Comparison of ENCODE assay signal across 8 cellular contexts in the genomic region with DNA sequence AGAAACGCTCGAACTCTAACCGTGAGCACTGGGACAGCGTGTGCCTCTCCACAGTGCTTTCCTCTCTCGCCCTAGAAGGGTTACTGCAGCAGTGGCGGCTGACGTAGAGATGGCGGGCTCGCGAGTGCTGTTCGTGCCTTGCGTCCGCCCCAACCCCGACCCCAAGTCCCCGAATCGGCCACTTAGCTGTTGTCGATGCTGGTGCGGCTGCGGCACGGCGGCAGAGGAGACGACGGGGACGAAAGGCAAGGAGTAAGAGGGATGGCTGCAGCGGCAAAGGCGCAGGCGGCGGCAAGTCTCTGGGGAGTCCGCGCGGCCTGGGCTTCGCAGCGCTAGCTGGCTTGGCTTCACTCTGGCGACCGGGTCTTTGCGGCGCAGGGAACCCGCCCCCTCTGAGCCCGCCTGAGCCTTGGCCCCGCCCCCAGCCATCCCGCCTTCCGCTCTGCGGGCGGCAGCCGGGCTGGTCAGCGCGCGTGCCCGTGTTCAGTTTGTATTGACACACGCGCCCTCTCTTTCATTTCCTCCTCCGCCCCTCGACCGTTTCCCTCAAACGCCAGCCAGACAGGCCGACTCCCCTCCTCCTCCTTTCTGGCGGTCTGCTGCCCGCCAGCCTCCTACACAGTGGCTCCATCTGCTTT.
DNase-seq lines count a peak whose midpoint lies in the region; ATAC-seq and TF ChIP-seq lines count a peak whose summit lies in the region.

Gene SPIN4, minus strand, starts transcription at position 354 of the 638 bp plus-strand sequence. CDS start 513 bp downstream, outside the sequence.

- peak; percentile 93 for ATAC-seq in HG03175 (IDR thresholded peaks at IDR 0.05; ENCODE audit: unreplicated experiment)

- peak within 1 kb of the TSS; percentile 72 for H3K4me3 ChIP-seq in choroid plexus epithelial cell (ENCODE audit: low read depth, low read length)

- no peak for TF ChIP-seq CTCF in AG09319 (IDR thresholded peaks at IDR 0.05; ENCODE audit: low read depth, low read length)
- no peak for TF ChIP-seq CTCF in choroid plexus epithelial cell (conservative IDR thresholded peaks at IDR 0.05; ENCODE audit: low read depth, low read length)

- TF ChIP-seq POLR2A in GM18951 (IDR thresholded peaks at IDR 0.05; ENCODE audit: extremely low read depth, insufficient read depth, insufficient read length): peak; percentile 71

- DNase-seq in AG09319 (ENCODE audit: extremely low read depth, low read depth) (peak; percentile 56), NCI-H345 treated with DMSO at 0.1 percent for 48 hours (lab: John Stamatoyannopoulos, UW; ENCODE audit: unreplicated experiment) (peak; percentile 72), choroid plexus epithelial cell (ENCODE audit: low read depth) (peak; percentile 79), kidney glomerular epithelial cell (lab: John Stamatoyannopoulos, UW) (peak; percentile 47)
- peak; percentile 73 for DNase-seq in activated CD4-positive, CD25-positive, alpha-beta regulatory T cell treated with anti-CD3 and anti-CD28 coated beads, Interleukin-2, amount 50 U/mL, for 72 hours
- DNase-seq in stimulated activated CD4-positive, alpha-beta T cell treated with anti-CD3 and anti-CD28 coated beads, Interleukin-15, amount 100 ng/mL, for 48 hours (ENCODE audit: low read depth in 2 of 2): peak; percentile 28 to 54

- in situ Hi-C loops in GM18951 (cut with MboI; ENCODE audit: low sequenced_read_pairs, unreplicated experiment): no loop called here

Comparison
In these comparisons a context has a peak if more than half of its experiments do, and no peak if none do; other contexts are left out.
1. Peak in every context shown above with its lines: DNase-seq, ATAC-seq and H3K4me3 ChIP-seq.